Comparison of ENCODE assay signal across 8 cellular contexts in the genomic region with DNA sequence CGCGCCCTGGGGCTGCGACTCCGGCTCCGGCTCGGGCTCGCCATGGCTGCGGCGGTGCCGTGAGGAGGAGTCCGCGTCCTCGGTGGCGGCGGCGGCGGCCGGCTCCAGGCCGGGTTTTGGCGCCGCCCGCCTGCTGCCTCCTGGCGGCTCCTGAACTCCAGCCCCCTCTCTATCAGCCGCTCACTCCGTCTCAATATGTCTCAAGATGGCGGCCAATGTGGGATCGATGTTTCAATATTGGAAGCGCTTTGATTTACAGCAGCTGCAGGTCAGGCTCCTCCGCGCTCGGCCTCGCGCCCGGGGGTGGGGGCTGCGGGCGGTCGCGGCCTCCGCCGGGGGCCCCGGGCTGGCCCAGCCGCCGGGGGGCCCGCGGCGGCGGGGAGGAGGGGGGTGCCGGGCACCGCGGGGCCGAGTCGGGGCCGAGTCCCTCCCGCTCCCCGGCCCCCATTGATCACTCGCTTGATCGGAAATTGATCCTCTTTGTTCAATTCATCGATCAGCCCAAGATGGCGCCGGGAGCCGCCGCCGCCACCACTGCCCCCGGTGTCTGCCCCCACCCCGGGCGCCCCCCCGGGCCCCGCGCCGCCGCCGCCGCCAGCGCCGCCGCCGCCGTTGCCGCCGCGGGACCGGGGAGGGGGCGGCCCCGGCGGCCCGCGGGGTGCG. TPM values are rescaled to one million over a fixed set of nuclear protein-coding genes. Genes with fewer than 3 reads are reported as not detected.
DNase-seq lines count a peak whose midpoint lies in the region; ATAC-seq and TF ChIP-seq lines count a peak whose summit lies in the region.

No MANE protein-coding gene starts in this region.

- no peak overlapping the region for H3K4me2 ChIP-seq in GM23338

- H3K9me2 ChIP-seq in GM23338 (ENCODE audit: insufficient read depth), result no peaks in the 10 kb centered on the region

- H3K4me3 ChIP-seq in GM23338 (peak overlapping the region; percentile 45), SK-N-MC (peak overlapping the region; percentile 76), upper lobe of right lung (peak overlapping the region; percentile 51)

- H3K9me3 Mint-ChIP-seq in GM23338, result no peaks in the 10 kb centered on the region; the same call in 2 of the 3 replicates
- H3K9me3 Mint-ChIP-seq in activated naive CD8-positive, alpha-beta T cell treated with anti-CD3 and anti-CD28 coated beads for 36 hours, result no peaks in the 10 kb centered on the region

- peak overlapping the region; percentile 59 for H3K9ac ChIP-seq in SK-N-MC (ENCODE audit: insufficient read length)

- DNase-seq in Daoy (ENCODE audit: low read depth), result peak; percentile 95
- peak; percentile 89 for DNase-seq in GM23338 (ENCODE audit: low spot score)
- peak; percentile 78 for DNase-seq in M059J (ENCODE audit: low read depth)
- no peak for DNase-seq in SK-N-MC (ENCODE audit: low read depth, low spot score)
- peak; percentile 83 for DNase-seq in activated naive CD8-positive, alpha-beta T cell treated with anti-CD3 and anti-CD28 coated beads for 36 hours
- peak; percentile 82 for DNase-seq in cardiac septum (ENCODE audit: low spot score)
- peak; percentile 55 for DNase-seq in pons (ENCODE audit: low spot score)
- DNase-seq in upper lobe of right lung, result peak; percentile 89

- H3K79me2 ChIP-seq in GM23338 (replicated peaks; ENCODE audit: insufficient read depth), result peaks cover 36% of the 10 kb centered on the region

- H3K36me3 Mint-ChIP-seq in GM23338 (ENCODE audit: low read depth), result no peaks in the 10 kb centered on the region; the same call in 2 of the 3 replicates
- H3K36me3 Mint-ChIP-seq in activated naive CD8-positive, alpha-beta T cell treated with anti-CD3 and anti-CD28 coated beads for 36 hours, result no peaks in the 10 kb centered on the region

- H3K36me3 ChIP-seq in GM23338 (ENCODE audit: insufficient read depth) (no peaks in the 10 kb centered on the region), SK-N-MC (ENCODE audit: insufficient read depth, low read length) (no peaks in the 10 kb centered on the region), upper lobe of right lung (no peaks in the 10 kb centered on the region)

- intact Hi-C loops in cardiac septum (cut with DNase I), result loop anchor here (2.0 to 10.0 kb wide), 5 partner anchors 73 to 329 kb away; no protein-coding TSS in a partner anchor
- intact Hi-C loops in upper lobe of right lung (cut with DNase I), result loop anchor here (10.0 kb wide), 1 partner anchor 131 kb away; no protein-coding TSS in a partner anchor

- H3K27me3 Mint-ChIP-seq in GM23338 (ENCODE audit: insufficient read depth, low read depth, poor library complexity), result peaks cover 12% of the 10 kb centered on the region
- peaks cover 8% of the 10 kb centered on the region for H3K27me3 Mint-ChIP-seq in activated naive CD8-positive, alpha-beta T cell treated with anti-CD3 and anti-CD28 coated beads for 36 hours

- peak overlapping the region; percentile 75; the same call in 2 of the 3 replicates for H3K4me3 Mint-ChIP-seq in GM23338
- peak overlapping the region; percentile 76 for H3K4me3 Mint-ChIP-seq in activated naive CD8-positive, alpha-beta T cell treated with anti-CD3 and anti-CD28 coated beads for 36 hours

- ATAC-seq in GM23338 (peak; percentile 42), upper lobe of right lung (peak; percentile 81)

- no peak for TF ChIP-seq CTCF in GM23338 (conservative IDR thresholded peaks at IDR 0.05; ENCODE audit: low read depth in 2 of 2)
- no peak for TF ChIP-seq CTCF in upper lobe of right lung (IDR thresholded peaks at IDR 0.05)

- no peak overlapping the region for H3K27ac Mint-ChIP-seq in GM23338
- peak overlapping the region; percentile 51 for H3K27ac Mint-ChIP-seq in activated naive CD8-positive, alpha-beta T cell treated with anti-CD3 and anti-CD28 coated beads for 36 hours

- H2AFZ ChIP-seq in GM23338, result no peak overlapping the region

- H4K20me1 ChIP-seq in GM23338 (replicated peaks; ENCODE audit: insufficient read depth), result peaks cover 27% of the 10 kb centered on the region

- H3K4me1 Mint-ChIP-seq in GM23338, result peaks cover 41% of the 10 kb centered on the region
- peaks cover 27% of the 10 kb centered on the region for H3K4me1 Mint-ChIP-seq in activated naive CD8-positive, alpha-beta T cell treated with anti-CD3 and anti-CD28 coated beads for 36 hours

- H3K9me3 ChIP-seq in SK-N-MC (ENCODE audit: low read depth, low read length) (no peaks in the 10 kb centered on the region), upper lobe of right lung (no peaks in the 10 kb centered on the region)

- H3K4me1 ChIP-seq in GM23338 (ENCODE audit: insufficient read depth) (peaks cover 40% of the 10 kb centered on the region), upper lobe of right lung (peaks cover 25% of the 10 kb centered on the region)

- H3K27me3 ChIP-seq in GM23338 (ENCODE audit: insufficient read depth) (peaks cover 18% of the 10 kb centered on the region), upper lobe of right lung (no peaks in the 10 kb centered on the region)

- H3K27ac ChIP-seq in GM23338 (ENCODE audit: low read depth) (no peak overlapping the region), SK-N-MC (no peak overlapping the region), upper lobe of right lung (peak overlapping the region; percentile 73)

- H3F3A ChIP-seq in GM23338 (replicated peaks; ENCODE audit: low read depth), result peaks cover 7% of the 10 kb centered on the region; the same call in 1 of the 2 replicates

TF ChIP-seq in GM23338, 12 proteins besides CTCF, POLR2A, EP300 and RAD21:
- TF ChIP-seq POLR2AphosphoS5 (IDR thresholded peaks at IDR 0.05; ENCODE audit: low read depth), result peak; percentile 52
- TF ChIP-seq, protein P1, sequence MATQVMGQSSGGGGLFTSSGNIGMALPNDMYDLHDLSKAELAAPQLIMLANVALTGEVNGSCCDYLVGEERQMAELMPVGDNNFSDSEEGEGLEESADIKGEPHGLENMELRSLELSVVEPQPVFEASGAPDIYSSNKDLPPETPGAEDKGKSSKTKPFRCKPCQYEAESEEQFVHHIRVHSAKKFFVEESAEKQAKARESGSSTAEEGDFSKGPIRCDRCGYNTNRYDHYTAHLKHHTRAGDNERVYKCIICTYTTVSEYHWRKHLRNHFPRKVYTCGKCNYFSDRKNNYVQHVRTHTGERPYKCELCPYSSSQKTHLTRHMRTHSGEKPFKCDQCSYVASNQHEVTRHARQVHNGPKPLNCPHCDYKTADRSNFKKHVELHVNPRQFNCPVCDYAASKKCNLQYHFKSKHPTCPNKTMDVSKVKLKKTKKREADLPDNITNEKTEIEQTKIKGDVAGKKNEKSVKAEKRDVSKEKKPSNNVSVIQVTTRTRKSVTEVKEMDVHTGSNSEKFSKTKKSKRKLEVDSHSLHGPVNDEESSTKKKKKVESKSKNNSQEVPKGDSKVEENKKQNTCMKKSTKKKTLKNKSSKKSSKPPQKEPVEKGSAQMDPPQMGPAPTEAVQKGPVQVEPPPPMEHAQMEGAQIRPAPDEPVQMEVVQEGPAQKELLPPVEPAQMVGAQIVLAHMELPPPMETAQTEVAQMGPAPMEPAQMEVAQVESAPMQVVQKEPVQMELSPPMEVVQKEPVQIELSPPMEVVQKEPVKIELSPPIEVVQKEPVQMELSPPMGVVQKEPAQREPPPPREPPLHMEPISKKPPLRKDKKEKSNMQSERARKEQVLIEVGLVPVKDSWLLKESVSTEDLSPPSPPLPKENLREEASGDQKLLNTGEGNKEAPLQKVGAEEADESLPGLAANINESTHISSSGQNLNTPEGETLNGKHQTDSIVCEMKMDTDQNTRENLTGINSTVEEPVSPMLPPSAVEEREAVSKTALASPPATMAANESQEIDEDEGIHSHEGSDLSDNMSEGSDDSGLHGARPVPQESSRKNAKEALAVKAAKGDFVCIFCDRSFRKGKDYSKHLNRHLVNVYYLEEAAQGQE (IDR thresholded peaks at IDR 0.05; ENCODE audit: unreplicated experiment), result no peak

RNA-seq across cellular contexts. Expression of a gene that starts 1.5 kb away (rescaled TPM):
- 16.3 and 30.3 TPM in 2 replicates for total RNA-seq in Daoy (2014; rRNA removed; shearing (Covaris generic))
- 41.4 and 64.0 TPM in 2 replicates for total RNA-seq in GM23338 (2014; rRNA removed; shearing (Covaris generic))
- polyA plus RNA-seq in GM23338 (2016; fragmentation: Nextera tagmentation; extraction: Ambion mirVana), result 40.1 and 49.9 TPM in 2 replicates
- total RNA-seq in M059J (2014; rRNA removed; shearing (Covaris generic)), result 33.9 and 51.9 TPM in 2 replicates
- 10 to 100 TPM; 14.2 to 14.5 TPM for total RNA-seq in activated naive CD8-positive, alpha-beta T cell treated with anti-CD3 and anti-CD28 coated beads for 36 hours
- total RNA-seq in cardiac septum (171 TPM), upper lobe of right lung (132 TPM)
